In the genomic region with DNA sequence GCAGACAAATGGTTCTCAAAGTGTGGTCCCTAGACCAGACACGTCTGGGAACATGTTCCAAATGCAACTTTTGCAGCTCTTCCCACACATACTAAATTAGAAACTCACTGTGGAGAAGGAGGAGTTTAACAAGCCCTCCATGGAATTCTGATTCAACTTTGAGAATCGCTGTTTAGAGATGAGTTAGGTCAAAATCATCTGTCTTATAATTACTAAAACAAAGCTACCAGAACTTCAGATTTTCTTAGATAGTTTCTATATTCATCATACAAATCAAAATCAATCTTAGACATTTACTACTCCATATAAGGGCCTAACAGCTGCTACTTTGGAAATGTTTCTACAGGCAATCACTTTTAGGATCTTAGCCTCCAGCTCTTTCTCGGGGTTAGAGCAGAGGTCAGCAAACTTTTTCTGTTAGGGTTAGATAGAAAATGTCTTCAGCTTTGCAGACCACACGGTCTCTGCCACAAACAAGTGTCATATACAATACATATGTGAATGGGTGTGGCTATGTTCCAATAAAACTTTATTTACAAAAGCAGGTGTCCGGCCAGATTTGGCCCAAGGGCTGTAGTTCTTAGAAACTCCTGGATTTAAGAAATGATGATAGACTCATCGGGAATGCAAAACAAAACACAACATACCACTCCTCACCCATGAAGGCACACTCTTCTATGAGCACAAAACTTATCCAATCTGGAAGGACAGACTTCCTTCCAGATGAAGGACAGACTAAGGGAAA, we compare ENCODE assay signal across 33 cellular contexts.
"Had no signal": no experiment of that assay in that cellular context is flagged by ENCODE, and none has a peak within 500 bp of the region (broad histone marks: within the 10 kb centered on the region; RNA-seq: fewer than 3 reads in every experiment).

No MANE protein-coding gene starts in this region.

- H3K36me3 ChIP-seq: ascending aorta, cardiac muscle cell, colonic mucosa, heart left ventricle, neural progenitor cell, transverse colon had no signal

- H3K4me3 ChIP-seq: ascending aorta, cardiac muscle cell, colonic mucosa, heart left ventricle, neural progenitor cell, skin epidermis, testis, transverse colon had no signal

- DNase-seq: activated B cell treated with CpG ODN at 0.5 μM for 24 hours; activated CD8-positive, alpha-beta memory T cell treated with anti-CD3 and anti-CD28 coated beads, Interleukin-2, amount 10 ng/mL, durations not matched to agents 7 days and 5 days; activated CD8-positive, alpha-beta T cell treated with anti-CD3 and anti-CD28 coated beads, Interleukin-2, amount 10 ng/mL, durations not matched to agents 7 days and 5 days; activated naive CD4-positive, alpha-beta T cell; activated T-cell treated with anti-CD3 and anti-CD28 coated beads, Interleukin-2, amount 50 U/mL, for 48 hours; cerebellar nuclear complex; colonic mucosa; effector CD8-positive, alpha-beta T cell; heart left ventricle; hypothalamus; immature natural killer cell; kidney; left colon; natural killer cell; occipital lobe; posterior cingulate gyrus; right cardiac atrium; stimulated activated CD4-positive, alpha-beta T cell treated with anti-CD3 and anti-CD28 coated beads, Interleukin-12 subunit alpha, Interleukin-12 subunit beta, amount 100 ng/mL, for 4 hours; stimulated activated CD4-positive, alpha-beta T cell treated with anti-CD3 and anti-CD28 coated beads, Interleukin-4, amount 100 ng/mL, for 1 hour; stimulated activated naive CD8-positive, alpha-beta T cell treated with anti-CD3 and anti-CD28 coated beads, Interleukin-15, Interleukin-2, amounts not matched to agents 100 U/mL and 50 U/mL, for 24 hours; T-helper 2 cell; testis; transverse colon had no signal

- H3K9me3 Mint-ChIP-seq: activated B cell treated with CpG ODN at 0.5 μM for 24 hours, brain, immature natural killer cell, mesothelial cell of epicardium, natural killer cell, neural progenitor cell had no signal

- H3K4me1 Mint-ChIP-seq: activated B cell treated with CpG ODN at 0.5 μM for 24 hours, immature natural killer cell, natural killer cell had no signal

- H3K27ac ChIP-seq: ascending aorta, cardiac muscle cell, colonic mucosa, epithelial cell of prostate, heart left ventricle, neural progenitor cell, skin epidermis, testis, transverse colon had no signal

- H3K27me3 ChIP-seq: ascending aorta, colonic mucosa, neural progenitor cell, testis had no signal

- H3K9ac ChIP-seq: neural progenitor cell had no signal

- H3K27ac Mint-ChIP-seq: activated B cell treated with CpG ODN at 0.5 μM for 24 hours; activated CD8-positive, alpha-beta memory T cell treated with anti-CD3 and anti-CD28 coated beads, Interleukin-2, amount 10 ng/mL, durations not matched to agents 7 days and 5 days; activated CD8-positive, alpha-beta T cell treated with anti-CD3 and anti-CD28 coated beads, Interleukin-2, amount 10 ng/mL, durations not matched to agents 7 days and 5 days; activated naive CD8-positive, alpha-beta T cell; immature natural killer cell; mesothelial cell of epicardium; natural killer cell; neural progenitor cell had no signal

- ATAC-seq: activated CD8-positive, alpha-beta memory T cell treated with anti-CD3 and anti-CD28 coated beads, Interleukin-2, amount 10 ng/mL, durations not matched to agents 7 days and 5 days; activated CD8-positive, alpha-beta T cell treated with anti-CD3 and anti-CD28 coated beads, Interleukin-2, amount 10 ng/mL, durations not matched to agents 7 days and 5 days; heart left ventricle; left colon; natural killer cell; right cardiac atrium; stimulated activated naive CD8-positive, alpha-beta T cell treated with anti-CD3 and anti-CD28 coated beads, Interleukin-15, Interleukin-2, amounts not matched to agents 100 U/mL and 50 U/mL, for 24 hours had no signal

- H3K4me2 ChIP-seq: neural progenitor cell had no signal

- FAIRE-seq: endometrium, kidney, urothelium cell line had no signal

- H3K36me3 Mint-ChIP-seq: activated CD8-positive, alpha-beta memory T cell treated with anti-CD3 and anti-CD28 coated beads, Interleukin-2, amount 10 ng/mL, durations not matched to agents 7 days and 5 days; activated naive CD8-positive, alpha-beta T cell; brain; immature natural killer cell; mesothelial cell of epicardium; natural killer cell; neural progenitor cell had no signal

- H3K9me3 ChIP-seq: ascending aorta, colonic mucosa, heart left ventricle, testis, transverse colon had no signal

- H3K4me3 Mint-ChIP-seq: activated B cell treated with CpG ODN at 0.5 μM for 24 hours; activated CD8-positive, alpha-beta memory T cell treated with anti-CD3 and anti-CD28 coated beads, Interleukin-2, amount 10 ng/mL, durations not matched to agents 7 days and 5 days; activated CD8-positive, alpha-beta T cell treated with anti-CD3 and anti-CD28 coated beads, Interleukin-2, amount 10 ng/mL, durations not matched to agents 7 days and 5 days; activated naive CD8-positive, alpha-beta T cell; brain; immature natural killer cell; mesothelial cell of epicardium; natural killer cell; neural progenitor cell had no signal

- H2AFZ ChIP-seq: neural progenitor cell had no signal

- H3K4me1 ChIP-seq: ascending aorta, colonic mucosa, heart left ventricle, neural progenitor cell, testis, transverse colon had no signal
